Comparison of ENCODE assay signal across 17 cellular contexts in genomic region chr4:94605241-94605640, GRCh38.
"Had no signal": no experiment of that assay in that cellular context is flagged by ENCODE, and none has a peak within 500 bp of the region (broad histone marks: within the 10 kb centered on the region; RNA-seq: fewer than 3 reads in every experiment).

No MANE protein-coding gene starts in this region.

- H3K27me3 ChIP-seq: ascending aorta, breast epithelium, dorsolateral prefrontal cortex, gastroesophageal sphincter, pancreas, upper lobe of left lung had no signal

- ATAC-seq: activated CD8-positive, alpha-beta T cell treated with anti-CD3 and anti-CD28 coated beads, Interleukin-2, amount 10 ng/mL, durations not matched to agents 7 days and 5 days; gastroesophageal sphincter; mucosa of descending colon; pancreas; stimulated activated naive B cell treated with anti-CD40 and anti-IgM and Interleukin-4, amounts not matched to agents 10 μg/mL and 1 μg/mL and 100 μg/mL, for 72 hours had no signal

- FAIRE-seq: pancreas had no signal

- H3K4me3 ChIP-seq: ascending aorta, breast epithelium, dorsolateral prefrontal cortex, gastroesophageal sphincter, mucosa of descending colon, pancreas, thoracic aorta, upper lobe of left lung had no signal

- H3K9me3 ChIP-seq: ascending aorta, breast epithelium, gastroesophageal sphincter, mucosa of descending colon, pancreas, thoracic aorta, upper lobe of left lung had no signal

- H3K36me3 ChIP-seq: ascending aorta, breast epithelium, pancreas, thoracic aorta, upper lobe of left lung had no signal

- H3K27ac ChIP-seq: ascending aorta, breast epithelium, dorsolateral prefrontal cortex, gastroesophageal sphincter, pancreas, thoracic aorta, upper lobe of left lung had no signal

- H3K4me1 ChIP-seq: breast epithelium, pancreas, upper lobe of left lung had no signal

- DNase-seq: activated CD4-positive, alpha-beta T cell treated with anti-CD3 and anti-CD28 coated beads, Interleukin-2, amount 10 ng/mL, durations not matched to agents 24 days and 14 days; activated CD8-positive, alpha-beta memory T cell treated with anti-CD3 and anti-CD28 coated beads, Interleukin-2, amount 50 U/mL, for 48 hours; activated CD8-positive, alpha-beta T cell treated with anti-CD3 and anti-CD28 coated beads, Interleukin-2, amount 10 ng/mL, durations not matched to agents 7 days and 5 days; activated gamma-delta T cell; dorsolateral prefrontal cortex; erythroblast; immature natural killer cell; mesenchymal stem cell; mucosa of descending colon; naive B cell; pancreas; stimulated activated naive B cell treated with anti-CD40 and anti-IgM and Interleukin-4, amounts not matched to agents 10 μg/mL and 1 μg/mL and 100 μg/mL, for 72 hours; upper lobe of left lung had no signal
